1 cellular context compared by ENCODE assay signal in the genomic region with DNA sequence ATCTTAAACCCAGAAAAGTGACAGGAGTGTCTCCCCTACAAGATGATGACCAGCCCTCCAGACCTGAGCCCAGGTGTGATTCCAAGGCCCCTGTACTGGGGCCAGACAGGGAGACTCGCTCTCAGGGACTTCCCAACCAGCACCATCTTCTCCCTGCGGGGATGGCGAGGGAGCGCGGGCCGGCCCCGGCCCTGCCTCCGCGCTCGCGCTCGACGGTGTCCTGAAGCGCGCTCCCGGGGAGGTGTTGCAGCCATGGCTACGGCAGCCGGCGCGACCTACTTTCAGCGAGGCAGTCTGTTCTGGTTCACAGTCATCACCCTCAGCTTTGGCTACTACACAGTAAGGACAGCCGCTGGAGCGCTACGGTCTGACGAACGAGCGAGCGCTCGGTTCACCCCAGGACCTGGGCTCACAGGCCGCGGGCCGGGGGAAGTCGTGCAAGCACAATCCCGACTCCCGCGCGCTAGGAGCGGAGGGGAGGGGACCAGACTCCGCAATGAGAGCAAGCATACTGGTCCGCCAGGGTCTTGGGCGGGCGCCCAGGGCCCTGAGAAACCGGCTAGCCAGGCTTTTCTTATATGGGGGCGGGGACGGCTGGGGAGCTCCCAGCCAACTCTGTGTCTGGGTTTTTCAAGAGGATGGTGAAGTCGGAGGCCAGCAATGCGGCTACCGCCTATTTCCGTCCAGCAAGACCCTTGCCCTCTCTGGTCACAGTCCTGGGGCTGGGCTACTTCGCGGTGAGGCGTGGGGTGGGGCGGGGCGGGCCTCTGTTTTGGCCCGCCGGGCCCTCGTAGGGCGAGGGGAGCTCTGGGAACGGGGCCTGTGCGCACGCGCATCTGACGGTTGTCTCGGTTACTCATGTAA.
TF ChIP-seq lines count a peak whose summit lies in the region.

A gene with protein sequence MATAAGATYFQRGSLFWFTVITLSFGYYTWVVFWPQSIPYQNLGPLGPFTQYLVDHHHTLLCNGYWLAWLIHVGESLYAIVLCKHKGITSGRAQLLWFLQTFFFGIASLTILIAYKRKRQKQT (plus strand): TSS at position 218 of the 864 bp plus-strand sequence. CDS start 35 bp downstream, at position 253.

TF ChIP-seq in GM23338, 12 proteins besides CTCF, POLR2A, EP300 and RAD21 (continued from another document):
- TF ChIP-seq, protein P1, sequence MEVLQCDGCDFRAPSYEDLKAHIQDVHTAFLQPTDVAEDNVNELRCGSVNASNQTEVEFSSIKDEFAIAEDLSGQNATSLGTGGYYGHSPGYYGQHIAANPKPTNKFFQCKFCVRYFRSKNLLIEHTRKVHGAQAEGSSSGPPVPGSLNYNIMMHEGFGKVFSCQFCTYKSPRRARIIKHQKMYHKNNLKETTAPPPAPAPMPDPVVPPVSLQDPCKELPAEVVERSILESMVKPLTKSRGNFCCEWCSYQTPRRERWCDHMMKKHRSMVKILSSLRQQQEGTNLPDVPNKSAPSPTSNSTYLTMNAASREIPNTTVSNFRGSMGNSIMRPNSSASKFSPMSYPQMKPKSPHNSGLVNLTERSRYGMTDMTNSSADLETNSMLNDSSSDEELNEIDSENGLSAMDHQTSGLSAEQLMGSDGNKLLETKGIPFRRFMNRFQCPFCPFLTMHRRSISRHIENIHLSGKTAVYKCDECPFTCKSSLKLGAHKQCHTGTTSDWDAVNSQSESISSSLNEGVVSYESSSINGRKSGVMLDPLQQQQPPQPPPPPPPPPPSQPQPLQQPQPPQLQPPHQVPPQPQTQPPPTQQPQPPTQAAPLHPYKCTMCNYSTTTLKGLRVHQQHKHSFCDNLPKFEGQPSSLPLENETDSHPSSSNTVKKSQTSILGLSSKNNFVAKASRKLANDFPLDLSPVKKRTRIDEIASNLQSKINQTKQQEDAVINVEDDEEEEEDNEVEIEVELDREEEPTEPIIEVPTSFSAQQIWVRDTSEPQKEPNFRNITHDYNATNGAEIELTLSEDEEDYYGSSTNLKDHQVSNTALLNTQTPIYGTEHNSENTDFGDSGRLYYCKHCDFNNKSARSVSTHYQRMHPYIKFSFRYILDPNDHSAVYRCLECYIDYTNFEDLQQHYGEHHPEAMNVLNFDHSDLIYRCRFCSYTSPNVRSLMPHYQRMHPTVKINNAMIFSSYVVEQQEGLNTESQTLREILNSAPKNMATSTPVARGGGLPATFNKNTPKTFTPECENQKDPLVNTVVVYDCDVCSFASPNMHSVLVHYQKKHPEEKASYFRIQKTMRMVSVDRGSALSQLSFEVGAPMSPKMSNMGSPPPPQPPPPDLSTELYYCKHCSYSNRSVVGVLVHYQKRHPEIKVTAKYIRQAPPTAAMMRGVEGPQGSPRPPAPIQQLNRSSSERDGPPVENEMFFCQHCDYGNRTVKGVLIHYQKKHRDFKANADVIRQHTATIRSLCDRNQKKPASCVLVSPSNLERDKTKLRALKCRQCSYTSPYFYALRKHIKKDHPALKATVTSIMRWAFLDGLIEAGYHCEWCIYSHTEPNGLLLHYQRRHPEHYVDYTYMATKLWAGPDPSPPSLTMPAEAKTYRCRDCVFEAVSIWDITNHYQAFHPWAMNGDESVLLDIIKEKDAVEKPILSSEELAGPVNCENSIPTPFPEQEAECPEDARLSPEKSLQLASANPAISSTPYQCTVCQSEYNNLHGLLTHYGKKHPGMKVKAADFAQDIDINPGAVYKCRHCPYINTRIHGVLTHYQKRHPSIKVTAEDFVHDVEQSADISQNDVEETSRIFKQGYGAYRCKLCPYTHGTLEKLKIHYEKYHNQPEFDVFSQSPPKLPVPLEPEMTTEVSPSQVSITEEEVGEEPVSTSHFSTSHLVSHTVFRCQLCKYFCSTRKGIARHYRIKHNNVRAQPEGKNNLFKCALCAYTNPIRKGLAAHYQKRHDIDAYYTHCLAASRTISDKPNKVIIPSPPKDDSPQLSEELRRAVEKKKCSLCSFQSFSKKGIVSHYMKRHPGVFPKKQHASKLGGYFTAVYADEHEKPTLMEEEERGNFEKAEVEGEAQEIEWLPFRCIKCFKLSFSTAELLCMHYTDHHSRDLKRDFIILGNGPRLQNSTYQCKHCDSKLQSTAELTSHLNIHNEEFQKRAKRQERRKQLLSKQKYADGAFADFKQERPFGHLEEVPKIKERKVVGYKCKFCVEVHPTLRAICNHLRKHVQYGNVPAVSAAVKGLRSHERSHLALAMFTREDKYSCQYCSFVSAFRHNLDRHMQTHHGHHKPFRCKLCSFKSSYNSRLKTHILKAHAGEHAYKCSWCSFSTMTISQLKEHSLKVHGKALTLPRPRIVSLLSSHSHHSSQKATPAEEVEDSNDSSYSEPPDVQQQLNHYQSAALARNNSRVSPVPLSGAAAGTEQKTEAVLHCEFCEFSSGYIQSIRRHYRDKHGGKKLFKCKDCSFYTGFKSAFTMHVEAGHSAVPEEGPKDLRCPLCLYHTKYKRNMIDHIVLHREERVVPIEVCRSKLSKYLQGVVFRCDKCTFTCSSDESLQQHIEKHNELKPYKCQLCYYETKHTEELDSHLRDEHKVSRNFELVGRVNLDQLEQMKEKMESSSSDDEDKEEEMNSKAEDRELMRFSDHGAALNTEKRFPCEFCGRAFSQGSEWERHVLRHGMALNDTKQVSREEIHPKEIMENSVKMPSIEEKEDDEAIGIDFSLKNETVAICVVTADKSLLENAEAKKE (CRISPR knock-in tag; IDR thresholded peaks at IDR 0.05): no peak
TF ChIP-seq in GM23338: peak in this region for 2.
